1 cellular context compared by ENCODE assay signal in genomic region chr1:223709598-223709997, GRCh38.
A peak's percentile ranks its signal among the peaks of the same experiment; 100 is the strongest.
TF ChIP-seq lines count a peak whose summit lies in the region.

No MANE protein-coding gene starts in this region.

TF ChIP-seq in K562, 482 proteins besides CTCF, POLR2A, EP300 and RAD21:
- TF ChIP-seq MAFG (tag; conservative IDR thresholded peaks at IDR 0.05) (peak; percentile 56; the same call in 1 of the 2 replicates), ZBTB7A (IDR thresholded peaks at IDR 0.05; ENCODE audit: borderline replicate concordance, control insufficient read depth, low read depth, low read length) (no peak), TEAD2 (tag; IDR thresholded peaks at IDR 0.05) (peak; percentile 87), ZNF311 (CRISPR knock-in tag; IDR thresholded peaks at IDR 0.05) (no peak), ARID1B (IDR thresholded peaks at IDR 0.05) (no peak), NRF1 (conservative IDR thresholded peaks at IDR 0.05 in 1 of 2, IDR thresholded peaks at IDR 0.05 in 1 of 2) (no peak), CTCFL (IDR thresholded peaks at IDR 0.05; ENCODE audit: borderline replicate concordance, insufficient read depth, low read depth, low read length, poor library complexity, severe bottlenecking) (no peak), C11orf30 (IDR thresholded peaks at IDR 0.05; ENCODE audit: low read depth) (peak; percentile 75; the same call in 1 of the 2 replicates), TEAD4 (IDR thresholded peaks at IDR 0.05; ENCODE audit: low read length) (peak; percentile 61), TEAD4 (CRISPR knock-in tag; IDR thresholded peaks at IDR 0.05; ENCODE audit: borderline replicate concordance) (no peak), TEAD1 (CRISPR knock-in tag; IDR thresholded peaks at IDR 0.05) (peak; percentile 76 to 77; a peak in 3 of 4 replicates), CEBPZ (IDR thresholded peaks at IDR 0.05; ENCODE audit: borderline replicate concordance, low read depth, low read length) (no peak), ZNF316 (IDR thresholded peaks at IDR 0.05) (peak; percentile 84)
TF ChIP-seq in K562: peak in this region for 6.
